Comparison of ENCODE assay signal across 1 cellular context in genomic region chr10:79683884-79684720, GRCh38. TPM values are rescaled to one million over a fixed set of nuclear protein-coding genes. Genes with fewer than 3 reads are reported as not detected.
"Had no signal": no experiment of that assay in that cellular context is flagged by ENCODE, and none has a peak within 500 bp of the region (broad histone marks: within the 10 kb centered on the region; RNA-seq: fewer than 3 reads in every experiment).

No MANE protein-coding gene starts in this region.

RNA-seq across cellular contexts. Expression of gene NUTM2B, which starts 18.9 kb away (rescaled TPM):
- total RNA-seq: kidney epithelial cell had no signal
